Comparison of ENCODE assay signal across 9 cellular contexts in the genomic region with DNA sequence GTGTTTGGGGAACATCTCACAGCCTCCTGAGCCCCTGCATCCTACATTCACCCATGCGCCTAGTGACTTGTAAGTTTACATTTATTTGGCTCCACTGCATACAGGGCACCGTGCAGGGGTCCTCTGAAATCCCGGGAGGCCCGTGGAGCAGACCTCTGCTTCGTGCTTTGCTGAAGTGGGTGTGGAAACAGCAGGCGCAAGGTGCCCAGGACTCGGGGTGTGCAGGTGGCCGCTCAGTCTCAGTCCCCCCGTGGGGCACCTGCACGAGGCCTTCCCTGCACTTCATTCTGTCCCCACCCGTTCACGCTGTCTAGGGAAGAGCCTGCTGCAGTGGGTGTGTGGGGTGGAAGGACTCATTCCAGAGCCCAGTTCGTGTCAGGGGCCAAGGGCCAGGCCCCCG. TPM values are rescaled to one million over a fixed set of nuclear protein-coding genes. Genes with fewer than 3 reads are reported as not detected.
"Had no signal": no experiment of that assay in that cellular context is flagged by ENCODE, and none has a peak within 500 bp of the region (broad histone marks: within the 10 kb centered on the region; RNA-seq: fewer than 3 reads in every experiment).

No MANE protein-coding gene starts in this region.

RNA-seq across cellular contexts. Expression of gene CPZ, which starts 28.6 kb away (rescaled TPM):
- total RNA-seq: activated CD4-positive, alpha-beta T cell treated with anti-CD3 and anti-CD28 coated beads, Interleukin-2, amount 10 ng/mL, durations not matched to agents 7 days and 5 days; activated T-cell treated with anti-CD3 and anti-CD28 coated beads, Interleukin-2, amount 50 U/mL, for 72 hours; dermis blood vessel endothelial cell; foreskin keratinocyte; gastrocnemius medialis; T-helper 1 cell treated with Interleukin-12 subunit alpha and Interleukin-12 subunit beta and Interleukin-4 antibody, amounts not matched to agents 30 ng/mL and 1 ng/mL, for 36 hours; T-helper 2 cell treated with Interferon-gamma antibody and Interleukin-4, amounts not matched to agents 100 ng/mL and 5 ng/mL, for 36 hours had no signal

RNA-seq across cellular contexts. Expression of gene GPR78, which starts 40.9 kb away (rescaled TPM):
- total RNA-seq: activated CD4-positive, alpha-beta T cell treated with anti-CD3 and anti-CD28 coated beads, Interleukin-2, amount 10 ng/mL, durations not matched to agents 7 days and 5 days; activated T-cell treated with anti-CD3 and anti-CD28 coated beads, Interleukin-2, amount 50 U/mL, for 72 hours; cardiac septum; dermis blood vessel endothelial cell; esophagus muscularis mucosa; foreskin keratinocyte; gastrocnemius medialis; T-helper 1 cell treated with Interleukin-12 subunit alpha and Interleukin-12 subunit beta and Interleukin-4 antibody, amounts not matched to agents 30 ng/mL and 1 ng/mL, for 36 hours; T-helper 2 cell treated with Interferon-gamma antibody and Interleukin-4, amounts not matched to agents 100 ng/mL and 5 ng/mL, for 36 hours had no signal
